Comparison of ENCODE assay signal across 21 cellular contexts in genomic region chr4:80305466-80305865, GRCh38. TPM values are rescaled to one million over a fixed set of nuclear protein-coding genes. Genes with fewer than 3 reads are reported as not detected.
DNase-seq lines count a peak whose midpoint lies in the region; ATAC-seq and TF ChIP-seq lines count a peak whose summit lies in the region.
"Had no signal": no experiment of that assay in that cellular context is flagged by ENCODE, and none has a peak within 500 bp of the region (broad histone marks: within the 10 kb centered on the region; RNA-seq: fewer than 3 reads in every experiment).

No MANE protein-coding gene starts in this region.

- no peak overlapping the region for H3K9ac ChIP-seq in adipocyte (ENCODE audit: low read length)

- in situ Hi-C loops in gastrocnemius medialis (cut with MboI; ENCODE audit: low sequenced_read_pairs in 4 of 4) = no loop called here

- ATAC-seq in gastrocnemius medialis = no peak
- ATAC-seq: GM12878; natural killer cell treated with Interleukin-12 subunit alpha and Interleukin-12 subunit beta and Interleukin-15 and Interleukin-18, amount 100 ng/mL, for 72 hours; psoas muscle had no signal

- TF ChIP-seq CTCF in foreskin fibroblast (IDR thresholded peaks at IDR 0.05; ENCODE audit: low read depth, low read length) (no peak), prostate gland (IDR thresholded peaks at IDR 0.05) (no peak), gastrocnemius medialis (IDR thresholded peaks at IDR 0.05 in 4 of 5, conservative IDR thresholded peaks at IDR 0.05 in 1 of 5) (no peak)

- H3K27me3 ChIP-seq in adipocyte (replicated peaks; ENCODE audit: control insufficient read depth, insufficient read depth, low read length) (no peaks in the 10 kb centered on the region), prostate gland (replicated peaks; ENCODE audit: insufficient read depth) (peaks cover 3% of the 10 kb centered on the region), gastrocnemius medialis (peaks cover 0 to 4% (median 0%) of the 10 kb centered on the region in 3 donors)

- H3K36me3 ChIP-seq in adipocyte (ENCODE audit: control insufficient read depth, insufficient read depth, low read length, severe bottlenecking) (no peaks in the 10 kb centered on the region), prostate gland (no peaks in the 10 kb centered on the region), gastrocnemius medialis (no peaks in the 10 kb centered on the region)
- H3K36me3 ChIP-seq: stomach had no signal

- no peaks in the 10 kb centered on the region for H3K9me3 ChIP-seq in adipocyte (ENCODE audit: control insufficient read depth, low read length)
- H3K9me3 ChIP-seq in prostate gland = no peaks in the 10 kb centered on the region
- no peaks in the 10 kb centered on the region for H3K9me3 ChIP-seq in gastrocnemius medialis
- H3K9me3 ChIP-seq: psoas muscle had no signal

- 86% methylated on average over 3 of the region's 3 CpGs for WGBS in prostate gland

- H3K4me1 ChIP-seq in adipocyte (ENCODE audit: control insufficient read depth, insufficient read depth, low read length) = peaks cover 31% of the 10 kb centered on the region
- H3K4me1 ChIP-seq in prostate gland (replicated peaks) = no peaks in the 10 kb centered on the region
- H3K4me1 ChIP-seq in gastrocnemius medialis = no peaks in the 10 kb centered on the region
- H3K4me1 ChIP-seq: psoas muscle had no signal

- DNase-seq in A172 (ENCODE audit: low spot score) = peak; percentile 40
- peak; percentile 29 for DNase-seq in H4 (ENCODE audit: low spot score)
- DNase-seq in adipocyte (ENCODE audit: low read depth) = peak; percentile 50
- DNase-seq in foreskin fibroblast = peak; percentile 75 to 78
- no peak for DNase-seq in NCI-H1105 treated with DMSO at 0.1 percent for 48 hours (lab: John Stamatoyannopoulos, UW)
- DNase-seq in Ammon's horn (ENCODE audit: low spot score) = no peak
- no peak for DNase-seq in prostate gland (ENCODE audit: low spot score)
- no peak for DNase-seq in gastrocnemius medialis
- DNase-seq: 8988T; activated CD4-positive, alpha-beta T cell treated with anti-CD3 and anti-CD28 coated beads for 48 hours; activated naive CD4-positive, alpha-beta T cell treated with anti-CD3 and anti-CD28 coated beads, Interleukin-2, amount 50 U/mL, for 16 hours; CD8-positive, alpha-beta memory T cell; NCI-H1694; NCI-H510A treated with DMSO at 0.1 percent for 48 hours; psoas muscle; stomach; T-helper 9 cell had no signal

- TF ChIP-seq POLR2A in prostate gland (IDR thresholded peaks at IDR 0.05) = no peak
- no peak for TF ChIP-seq POLR2A in gastrocnemius medialis (IDR thresholded peaks at IDR 0.05)

- intact Hi-C loops in prostate gland (cut with DNase I) = no loop called here
- intact Hi-C loops in gastrocnemius medialis (cut with DNase I; ENCODE audit: low total_unique reads) = no loop called here

- H3K27ac ChIP-seq in prostate gland (no peak overlapping the region), gastrocnemius medialis (no peak overlapping the region)
- H3K27ac ChIP-seq: psoas muscle, stomach had no signal

- H3K4me3 ChIP-seq in adipocyte (ENCODE audit: low read length) (no peak overlapping the region), foreskin fibroblast (ENCODE audit: low read depth in 1 of 2, low read length in 2 of 2) (no peak overlapping the region), prostate gland (no peak overlapping the region), gastrocnemius medialis (no peak overlapping the region)
- H3K4me3 ChIP-seq: GM12878, psoas muscle, stomach had no signal

RNA-seq across cellular contexts. Expression of gene CFAP299, which starts 30.1 kb away (rescaled TPM):
- 0.28 and 3.8 TPM in 2 replicates for total RNA-seq in A172 (2014; rRNA removed; shearing (Covaris generic))
- total RNA-seq in H4 (2014; rRNA removed; shearing (Covaris generic)) = 0.21 TPM in 1 of 2 replicates, not detected in the other
- under 1 TPM in 1 of 2 donors, not detected in 1; 0.17 TPM for total RNA-seq in prostate gland
- not detected for total RNA-seq in gastrocnemius medialis
- total RNA-seq: CD8-positive, alpha-beta memory T cell; lung microvascular endothelial cell; natural killer cell treated with Interleukin-12 subunit alpha and Interleukin-12 subunit beta and Interleukin-15 and Interleukin-18, amount 100 ng/mL, for 72 hours; psoas muscle; urinary bladder had no signal

RNA-seq across cellular contexts. Expression of gene FGF5, which starts 39.0 kb away (rescaled TPM):
- 0.91 and 1.5 TPM in 2 replicates for total RNA-seq in A172 (2014; rRNA removed; shearing (Covaris generic))
- 0.76 and 1.3 TPM in 2 replicates for total RNA-seq in H4 (2014; rRNA removed; shearing (Covaris generic))
- total RNA-seq in prostate gland (not detected), gastrocnemius medialis (not detected)
- total RNA-seq: CD8-positive, alpha-beta memory T cell; lung microvascular endothelial cell; natural killer cell treated with Interleukin-12 subunit alpha and Interleukin-12 subunit beta and Interleukin-15 and Interleukin-18, amount 100 ng/mL, for 72 hours had no signal

Comparison
In these comparisons a context has a peak if more than half of its experiments do, and no peak if none do; other contexts are left out.
1. DNase-seq: peak in A172 (single experiment), H4 (single experiment), adipocyte (single experiment) and foreskin fibroblast (2 of 2); none in NCI-H1105 treated with DMSO at 0.1 percent for 48 hours (single experiment), Ammon's horn (single experiment), prostate gland (single experiment) and gastrocnemius medialis (0 of 2).